1 cellular context compared by ENCODE assay signal in genomic region chr17:58184308-58184985, GRCh38.
TF ChIP-seq lines count a peak whose summit lies in the region.

No MANE protein-coding gene starts in this region.

TF ChIP-seq in K562, 482 proteins besides CTCF, POLR2A, EP300 and RAD21 (continued from another document and continues in another):
- TF ChIP-seq MGA (IDR thresholded peaks at IDR 0.05) (peak; percentile 64), SIRT6 (IDR thresholded peaks at IDR 0.05; ENCODE audit: low read depth, low read length) (no peak), SRSF3 (IDR thresholded peaks at IDR 0.05; ENCODE audit: insufficient read depth, low read length) (no peak), BCLAF1 (IDR thresholded peaks at IDR 0.05; ENCODE audit: borderline replicate concordance in 1 of 2, control insufficient read depth in 1 of 2, low read depth in 2 of 2, low read length in 1 of 2) (no peak), CTBP1 (IDR thresholded peaks at IDR 0.05; ENCODE audit: borderline replicate concordance) (peak; percentile 69; the same call in 1 of the 2 replicates), GATA2 (CRISPR knock-in tag; IDR thresholded peaks at IDR 0.05) (no peak), NR2C2 (CRISPR knock-in tag; IDR thresholded peaks at IDR 0.05) (no peak), NR2C2 (tag; IDR thresholded peaks at IDR 0.05) (0 out of 2 replicates have a peak, but pooled peaks have one; percentile 20), POLR2H (tag; IDR thresholded peaks at IDR 0.05; ENCODE audit: low read depth) (no peak), PHF20 (IDR thresholded peaks at IDR 0.05; ENCODE audit: partially characterized antibody) (no peak), SNIP1 (IDR thresholded peaks at IDR 0.05; ENCODE audit: low read depth) (no peak), ZNF707 (CRISPR knock-in tag; conservative IDR thresholded peaks at IDR 0.05) (no peak), MAZ (CRISPR knock-in tag; conservative IDR thresholded peaks at IDR 0.05 in 1 of 2, IDR thresholded peaks at IDR 0.05 in 1 of 2) (peak in 1 of 2 experiments; percentile 49; a peak in 1 of 4 replicates), E2F1 (CRISPR knock-in tag; IDR thresholded peaks at IDR 0.05) (no peak), ZNF780A (CRISPR knock-in tag; IDR thresholded peaks at IDR 0.05) (no peak), AFF1 (IDR thresholded peaks at IDR 0.05; ENCODE audit: low read depth in 1 of 2, partially characterized antibody in 2 of 2) (no peak), KLF10 (CRISPR knock-in tag; IDR thresholded peaks at IDR 0.05) (no peak), ZNF586 (CRISPR knock-in tag; conservative IDR thresholded peaks at IDR 0.05) (no peak), VEZF1 (CRISPR knock-in tag; IDR thresholded peaks at IDR 0.05) (no peak), ZNF324 (CRISPR knock-in tag; IDR thresholded peaks at IDR 0.05) (no peak), PTRF (tag; IDR thresholded peaks at IDR 0.05) (no peak), ATF3 (IDR thresholded peaks at IDR 0.05) (peak; percentile 76), ATF3 (CRISPR knock-in tag; conservative IDR thresholded peaks at IDR 0.05) (no peak), ZNF77 (CRISPR knock-in tag; IDR thresholded peaks at IDR 0.05) (no peak), MXD1 (CRISPR knock-in tag; IDR thresholded peaks at IDR 0.05; ENCODE audit: borderline replicate concordance, poor library complexity, severe bottlenecking) (no peak), ADNP (tag; IDR thresholded peaks at IDR 0.05) (no peak), POLR3A (IDR thresholded peaks at IDR 0.05; ENCODE audit: borderline replicate concordance, extremely low read depth, insufficient read depth, insufficient read length) (no peak), PBX2 (CRISPR knock-in tag; IDR thresholded peaks at IDR 0.05; ENCODE audit: low read depth) (no peak), PBX2 (tag; conservative IDR thresholded peaks at IDR 0.05; ENCODE audit: low read depth) (no peak), POLR2AphosphoS2 (IDR thresholded peaks at IDR 0.05; ENCODE audit: low read length) (no peak)
